Comparison of ENCODE assay signal across 13 cellular contexts in the genomic region with DNA sequence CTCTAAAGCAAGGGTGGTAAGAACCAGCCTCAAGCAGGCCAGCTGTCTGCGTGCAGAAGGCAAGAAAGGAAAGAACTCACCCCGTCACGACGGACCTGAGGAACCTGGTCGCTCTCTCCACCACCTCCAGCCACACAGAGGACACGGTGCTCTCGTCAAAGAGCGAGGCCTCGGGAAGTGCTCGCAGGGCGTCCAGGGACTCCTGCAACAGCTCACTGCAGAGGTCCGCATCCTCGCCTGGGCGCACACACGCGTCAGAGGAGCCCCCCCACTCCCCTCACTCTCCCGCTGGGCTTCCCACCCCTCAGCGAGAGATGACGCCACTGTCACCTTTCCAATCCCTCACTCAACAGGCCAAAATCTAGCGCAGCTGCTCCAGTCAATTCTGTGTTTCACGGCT.
"Had no signal": no experiment of that assay in that cellular context is flagged by ENCODE, and none has a peak within 500 bp of the region (broad histone marks: within the 10 kb centered on the region; RNA-seq: fewer than 3 reads in every experiment).

No MANE protein-coding gene starts in this region.

- H3K36me3 ChIP-seq: ovary had no signal

- H3K4me3 ChIP-seq: esophagus squamous epithelium, gastroesophageal sphincter, left lung, lower lobe of right lung, ovary, prostate gland, smooth muscle cell had no signal

- H3K4me2 ChIP-seq: smooth muscle cell had no signal

- H3K27ac Mint-ChIP-seq: effector memory CD8-positive, alpha-beta T cell; memory B cell; naive thymus-derived CD4-positive, alpha-beta T cell had no signal

- ATAC-seq: effector memory CD8-positive, alpha-beta T cell; gastroesophageal sphincter; left lung; naive thymus-derived CD4-positive, alpha-beta T cell had no signal

- H3K4me1 ChIP-seq: esophagus squamous epithelium, gastroesophageal sphincter, left lung, lower lobe of right lung, prostate gland had no signal

- H3K9me3 Mint-ChIP-seq: effector memory CD8-positive, alpha-beta T cell; memory B cell; naive thymus-derived CD4-positive, alpha-beta T cell had no signal

- H3K27me3 ChIP-seq: esophagus squamous epithelium, gastroesophageal sphincter, left lung, ovary had no signal

- H3K4me3 Mint-ChIP-seq: effector memory CD8-positive, alpha-beta T cell; memory B cell; naive thymus-derived CD4-positive, alpha-beta T cell had no signal

- DNase-seq: effector memory CD8-positive, alpha-beta T cell; esophagus squamous epithelium; left lung; lower lobe of right lung; naive thymus-derived CD4-positive, alpha-beta T cell; ovary; stimulated activated CD4-positive, alpha-beta T cell treated with anti-CD3 and anti-CD28 coated beads, Interleukin-2, amount 100 ng/mL, for 48 hours; stimulated activated naive CD4-positive, alpha-beta T cell treated with Interleukin-2 at 50 U/mL for 16 hours; trophoblast cell had no signal

- H3K27me3 Mint-ChIP-seq: effector memory CD8-positive, alpha-beta T cell; memory B cell; naive thymus-derived CD4-positive, alpha-beta T cell had no signal

- H3K27ac ChIP-seq: esophagus squamous epithelium, gastroesophageal sphincter, left lung, lower lobe of right lung, ovary, prostate gland had no signal

- H3K9me3 ChIP-seq: esophagus squamous epithelium, gastroesophageal sphincter, left lung, lower lobe of right lung, ovary, prostate gland had no signal
